In genomic region chr14:65413739-65414045, GRCh38 we compare ENCODE assay signal across 8 cellular contexts. TPM values are rescaled to one million over a fixed set of nuclear protein-coding genes. Genes with fewer than 3 reads are reported as not detected.
DNase-seq lines count a peak whose midpoint lies in the region; ATAC-seq and TF ChIP-seq lines count a peak whose summit lies in the region.

No MANE protein-coding gene starts in this region.

- H3K9me3 ChIP-seq in H9 (ENCODE audit: control insufficient read depth, low read depth, low read length) (no peaks in the 10 kb centered on the region), skeletal muscle tissue (ENCODE audit: control insufficient read depth in 3 of 3, low read length in 3 of 3) (no peaks in the 10 kb centered on the region)

- no peak overlapping the region for H3K14ac ChIP-seq in H9 (ENCODE audit: insufficient read depth, low read length)

- ATAC-seq in GM19455 (IDR thresholded peaks at IDR 0.05; ENCODE audit: unreplicated experiment) (no peak), GM18519 (IDR thresholded peaks at IDR 0.05; ENCODE audit: low FRiP score, unreplicated experiment) (no peak)

- H3K4me1 Mint-ChIP-seq in H9 = peaks cover 23 to 27% of the 10 kb centered on the region in 2 experiments

- H3K56ac ChIP-seq in H9 (ENCODE audit: insufficient read length, low read depth, low read length) = no peak overlapping the region

- H3K36me3 Mint-ChIP-seq in H9 (ENCODE audit: insufficient read depth in 1 of 3, low read depth in 3 of 3) = peaks cover 0 to 2% (median 0%) of the 10 kb centered on the region in 3 experiments; a peak in 1 of 7 replicates

- H3K27me3 ChIP-seq in H9 (ENCODE audit: insufficient read depth, low read length) (no peaks in the 10 kb centered on the region), skeletal muscle tissue (ENCODE audit: control insufficient read depth in 3 of 3, insufficient read depth in 3 of 3, low read length in 3 of 3) (no peaks in the 10 kb centered on the region)

- no peak overlapping the region for H2BK120ac ChIP-seq in H9 (ENCODE audit: low read depth, low read length, poor library complexity, severe bottlenecking)

- H3T11ph ChIP-seq in H9 (ENCODE audit: low read length) = no peak overlapping the region

- H3K4me2 ChIP-seq in H9 (ENCODE audit: insufficient read depth, insufficient read length, low read length) = peak overlapping the region; percentile 93

- peaks cover 4% of the 10 kb centered on the region for H3K27me3 Mint-ChIP-seq in H9 (ENCODE audit: low read depth)

- H2BK12ac ChIP-seq in H9 (ENCODE audit: insufficient read length, low read depth, low read length) = no peak overlapping the region

- H3K9ac ChIP-seq in H9 (ENCODE audit: extremely low read depth, insufficient read length, low read length) = peak overlapping the region; percentile 36
- peak overlapping the region; percentile 76 to 84 (median 77) for H3K9ac ChIP-seq in skeletal muscle tissue (ENCODE audit: low read depth in 1 of 3, low read length in 3 of 3)

- H3K36me3 ChIP-seq in skeletal muscle tissue (ENCODE audit: control insufficient read depth in 3 of 3, insufficient read depth in 3 of 3, low read length in 3 of 3) = no peaks in the 10 kb centered on the region

- DNase-seq in H9 = no peak
- peak; percentile 43 for DNase-seq in globus pallidus (ENCODE audit: low spot score)
- no peak for DNase-seq in NCI-H2029 treated with DMSO at 0.1 percent for 48 hours (lab: John Stamatoyannopoulos, UW)
- no peak for DNase-seq in KG1 (lab: John Stamatoyannopoulos, UW)

- H2AK5ac ChIP-seq in H9 (ENCODE audit: insufficient read length, low read length) = no peak overlapping the region

- no peak overlapping the region for H2BK20ac ChIP-seq in H9 (ENCODE audit: low read depth, low read length, poor library complexity, severe bottlenecking)

- H4K8ac ChIP-seq in H9 (replicated peaks; ENCODE audit: insufficient read length, low read depth, low read length) = no peak overlapping the region

- H3K18ac ChIP-seq in H9 (ENCODE audit: insufficient read length, low read depth, low read length) = no peak overlapping the region

- no peak overlapping the region for H4K5ac ChIP-seq in H9 (ENCODE audit: insufficient read length, low read depth, low read length)

- H3K4me3 Mint-ChIP-seq in H9 = peak overlapping the region; percentile 83 to 91

- H3K4me1 ChIP-seq in H9 (ENCODE audit: insufficient read depth, low read length) = no peaks in the 10 kb centered on the region
- peaks cover 7 to 10% (median 8%) of the 10 kb centered on the region in 3 donors for H3K4me1 ChIP-seq in skeletal muscle tissue (ENCODE audit: control insufficient read depth in 3 of 3, insufficient read depth in 3 of 3, low read length in 3 of 3)

- H4K91ac ChIP-seq in H9 (ENCODE audit: insufficient read length, low read depth, low read length) = no peak overlapping the region

- WGBS in H9 (ENCODE audit: extremely low coverage, insufficient read length, low lambda C conversion rate) = no CpG with 5 or more reads among the region's 6 CpGs

- no peak overlapping the region for H2BK15ac ChIP-seq in H9 (ENCODE audit: low read depth, low read length)

- peaks cover 10% of the 10 kb centered on the region for H3K23me2 ChIP-seq in H9 (ENCODE audit: insufficient read length, low read depth, low read length, poor library complexity, severe bottlenecking)

- peak overlapping the region; percentile 73 to 90 (median 89) for H3K4me3 ChIP-seq in skeletal muscle tissue (ENCODE audit: low read length in 3 of 3)

- no peaks in the 10 kb centered on the region; a peak in 1 of 5 replicates for H3K9me3 Mint-ChIP-seq in H9

- no peak overlapping the region for H2BK5ac ChIP-seq in H9 (ENCODE audit: insufficient read length, low read length)

- no peak overlapping the region for H3K23ac ChIP-seq in H9 (ENCODE audit: insufficient read length, low read depth, low read length)

- no peak overlapping the region for H3K4ac ChIP-seq in H9 (ENCODE audit: low read depth, low read length)

- no peak overlapping the region for H2AFZ ChIP-seq in H9 (ENCODE audit: low read length)

- no peaks in the 10 kb centered on the region for H3K79me1 ChIP-seq in H9 (ENCODE audit: insufficient read depth, low read depth, low read length, poor library complexity, severe bottlenecking)

- TF ChIP-seq CTCF in H9 (conservative IDR thresholded peaks at IDR 0.05) (no peak), VCaP (conservative IDR thresholded peaks at IDR 0.05) (no peak)

- no peak overlapping the region for H3K27ac ChIP-seq in H9 (ENCODE audit: insufficient read length, low read depth, low read length)
- peak overlapping the region; percentile 94 for H3K27ac ChIP-seq in VCaP
- no peak overlapping the region for H3K27ac ChIP-seq in skeletal muscle tissue (ENCODE audit: low read depth, low read length)

- peak overlapping the region in 2 of 3 experiments; percentile 11 to 58; a peak in 4 of 7 replicates for H3K27ac Mint-ChIP-seq in H9

- H3K79me2 ChIP-seq in H9 (ENCODE audit: insufficient read depth, low read length) = no peaks in the 10 kb centered on the region

- no peaks in the 10 kb centered on the region for H4K20me1 ChIP-seq in H9 (ENCODE audit: control insufficient read depth, insufficient read depth, insufficient read length)

RNA-seq across cellular contexts. Expression of gene FUT8, which starts 1.2 kb away (rescaled TPM):
- 43.9 and 44.3 TPM in 2 replicates for total RNA-seq in H9 (2021)
- 26.1 TPM for total RNA-seq in skeletal muscle tissue
